23 cellular contexts compared by ENCODE assay signal in genomic region chr11:128313931-128314330, GRCh38.
A peak's percentile ranks its signal among the peaks of the same experiment; 100 is the strongest.
DNase-seq lines count a peak whose midpoint lies in the region; ATAC-seq, FAIRE-seq and TF ChIP-seq lines count a peak whose summit lies in the region.
"Had no signal": no experiment of that assay in that cellular context is flagged by ENCODE, and none has a peak within 500 bp of the region (broad histone marks: within the 10 kb centered on the region; RNA-seq: fewer than 3 reads in every experiment).

No MANE protein-coding gene starts in this region.

- peaks cover 79% of the 10 kb centered on the region for H3K4me1 Mint-ChIP-seq in activated CD4-positive, alpha-beta memory T cell treated with anti-CD3 and anti-CD28 coated beads for 36 hours (ENCODE audit: low read depth)
- peaks cover 64% of the 10 kb centered on the region for H3K4me1 Mint-ChIP-seq in activated CD4-positive, alpha-beta memory T cell treated with anti-CD3 and anti-CD28 coated beads, Interleukin-2, amount 10 ng/mL, durations not matched to agents 7 days and 5 days
- H3K4me1 Mint-ChIP-seq in CD4-positive, alpha-beta T cell (ENCODE audit: low read depth), result peaks cover 91% of the 10 kb centered on the region
- peaks cover 77 to 85% (median 78%) of the 10 kb centered on the region in 3 donors for H3K4me1 Mint-ChIP-seq in T-cell
- H3K4me1 Mint-ChIP-seq: GM23338 had no signal

- TF ChIP-seq POLR2A in esophagus muscularis mucosa (IDR thresholded peaks at IDR 0.05; ENCODE audit: low read depth) (no peak), HepG2 (IDR thresholded peaks at IDR 0.05; ENCODE audit: insufficient read depth in 1 of 2, low read depth in 2 of 2, low read length in 2 of 2) (no peak)

- intact Hi-C loops in activated CD4-positive, alpha-beta memory T cell treated with anti-CD3 and anti-CD28 coated beads for 36 hours (cut with micrococcal nuclease), result no loop called here
- intact Hi-C loops in CD4-positive, alpha-beta T cell (cut with DNase I, micrococcal nuclease), result no loop called here
- intact Hi-C loops in esophagus muscularis mucosa (cut with DNase I) (no loop called here), HepG2 (cut with micrococcal nuclease; ENCODE audit: unreplicated experiment) (no loop called here)

- CTCF ChIA-PET in activated CD4-positive, alpha-beta memory T cell treated with anti-CD3 and anti-CD28 coated beads for 36 hours (lab: Charles Lee), result no interaction called here
- CTCF ChIA-PET in activated CD4-positive, alpha-beta memory T cell treated with anti-CD3 and anti-CD28 coated beads, Interleukin-2, amount 10 ng/mL, durations not matched to agents 7 days and 5 days (lab: Charles Lee), result no interaction called here
- CTCF ChIA-PET in CD4-positive, alpha-beta T cell (lab: Charles Lee), result no interaction called here
- CTCF ChIA-PET in T-cell (lab: Charles Lee) (no interaction called here), HepG2 (lab: Yijun Ruan, JAX; ENCODE audit: low intra/inter-chr PET ratio, low total read pairs) (no interaction called here)

- H2AFZ ChIP-seq in neuronal stem cell (ENCODE audit: low read length) (no peak overlapping the region), HepG2 (ENCODE audit: low read length) (no peak overlapping the region)
- H2AFZ ChIP-seq: GM23338 had no signal

- H3K4me3 ChIP-seq in esophagus muscularis mucosa (no peak overlapping the region), neuronal stem cell (ENCODE audit: low read length in 2 of 2) (no peak overlapping the region), HepG2 (replicated peaks in 1 of 3; ENCODE audit: insufficient read depth in 1 of 3, low read depth in 2 of 3, low read length in 3 of 3) (no peak overlapping the region)
- H3K4me3 ChIP-seq: GM12878, GM23338 had no signal

- H3K36me3 Mint-ChIP-seq in activated CD4-positive, alpha-beta memory T cell treated with anti-CD3 and anti-CD28 coated beads for 36 hours, result peaks cover 51% of the 10 kb centered on the region
- H3K36me3 Mint-ChIP-seq in activated CD4-positive, alpha-beta memory T cell treated with anti-CD3 and anti-CD28 coated beads, Interleukin-2, amount 10 ng/mL, durations not matched to agents 7 days and 5 days (ENCODE audit: low read depth), result peaks cover 65% of the 10 kb centered on the region
- H3K36me3 Mint-ChIP-seq in CD4-positive, alpha-beta T cell (ENCODE audit: low read depth), result peaks cover 71% of the 10 kb centered on the region
- H3K36me3 Mint-ChIP-seq in T-cell, result peaks cover 27% of the 10 kb centered on the region

- 100% methylated on average over 1 of the region's 1 CpG for WGBS in esophagus muscularis mucosa
- WGBS in neuronal stem cell (ENCODE audit: extremely low coverage in 2 of 2, insufficient read length in 2 of 2, insufficient replicate concordance in 1 of 2), 2 donors, result no CpG with 5 or more reads among the region's 1 CpG
- WGBS in HepG2 (ENCODE audit: low lambda C conversion rate), result 13% methylated on average over 1 of the region's 1 CpG

- H3K4me1 ChIP-seq in esophagus muscularis mucosa, result no peaks in the 10 kb centered on the region
- H3K4me1 ChIP-seq in neuronal stem cell (ENCODE audit: control insufficient read depth in 2 of 2, insufficient read depth in 1 of 2, low read depth in 1 of 2, low read length in 2 of 2), result no peaks in the 10 kb centered on the region
- H3K4me1 ChIP-seq in HepG2 (ENCODE audit: insufficient read depth, low read length), result no peaks in the 10 kb centered on the region
- H3K4me1 ChIP-seq: BE2C had no signal

- no peak overlapping the region for H3K14ac ChIP-seq in neuronal stem cell (ENCODE audit: low read length)

- no peak for ATAC-seq in CD4-positive, alpha-beta T cell (ENCODE audit: poor library complexity)
- ATAC-seq in T-cell (replicated peaks in 1 of 4), result no peak
- ATAC-seq in HepG2, result no peak
- ATAC-seq: GM12878, GM23338 had no signal

- H3K23ac ChIP-seq in neuronal stem cell (ENCODE audit: low read depth, low read length, poor library complexity), result no peak overlapping the region

- no peak overlapping the region for H2AK5ac ChIP-seq in neuronal stem cell (ENCODE audit: low read depth, low read length)

- in situ Hi-C loops in HepG2 (cut with HindIII; ENCODE audit: extremely low pct_ligation_motif_present, low pct_unique_long_range_greater_than_20kb), result no loop called here

- no peaks in the 10 kb centered on the region for H3K36me3 ChIP-seq in esophagus muscularis mucosa
- H3K36me3 ChIP-seq in neuronal stem cell (replicated peaks in 1 of 2; ENCODE audit: control insufficient read depth in 2 of 2, insufficient read depth in 2 of 2, low read length in 2 of 2), result no peaks in the 10 kb centered on the region
- H3K36me3 ChIP-seq in HepG2 (replicated peaks in 1 of 2; ENCODE audit: control insufficient read depth in 1 of 2, insufficient read depth in 2 of 2, low read length in 2 of 2), result no peaks in the 10 kb centered on the region
- H3K36me3 ChIP-seq: BE2C had no signal

- TF ChIP-seq EP300 in esophagus muscularis mucosa (IDR thresholded peaks at IDR 0.05) (no peak), HepG2 (IDR thresholded peaks at IDR 0.05; ENCODE audit: low read depth in 2 of 2, low read length in 2 of 2) (no peak), HepG2 (CRISPR knock-in tag; IDR thresholded peaks at IDR 0.05; ENCODE audit: borderline replicate concordance) (no peak)

- no peak overlapping the region for H2BK15ac ChIP-seq in neuronal stem cell (ENCODE audit: low read length)

- TF ChIP-seq RAD21 in HepG2 (CRISPR knock-in tag; IDR thresholded peaks at IDR 0.05), result no peak

- no peaks in the 10 kb centered on the region for H3K79me2 ChIP-seq in HepG2 (ENCODE audit: insufficient read depth, low read length)

- H4K8ac ChIP-seq in neuronal stem cell (ENCODE audit: low read depth, low read length), result no peak overlapping the region

- H3K4ac ChIP-seq in neuronal stem cell (ENCODE audit: low read length), result no peak overlapping the region

- no peaks in the 10 kb centered on the region for H4K20me1 ChIP-seq in HepG2 (ENCODE audit: insufficient read depth, low read length)

- H3K27me3 ChIP-seq in CD4-positive, alpha-beta T cell (ENCODE audit: control insufficient read depth, insufficient read depth, low read length), result no peaks in the 10 kb centered on the region
- H3K27me3 ChIP-seq in esophagus muscularis mucosa, result no peaks in the 10 kb centered on the region
- H3K27me3 ChIP-seq in neuronal stem cell (ENCODE audit: control insufficient read depth in 3 of 3, insufficient read depth in 3 of 3, low read depth in 1 of 3, low read length in 3 of 3), result no peaks in the 10 kb centered on the region
- H3K27me3 ChIP-seq in HepG2 (ENCODE audit: control insufficient read depth in 1 of 2, insufficient read depth in 2 of 2, low read length in 2 of 2), result peaks cover 0 to 1% of the 10 kb centered on the region in 2 experiments; a peak in 2 of 5 replicates
- H3K27me3 ChIP-seq: BE2C had no signal

- no peaks in the 10 kb centered on the region for H3K27me3 Mint-ChIP-seq in activated CD4-positive, alpha-beta memory T cell treated with anti-CD3 and anti-CD28 coated beads for 36 hours
- H3K27me3 Mint-ChIP-seq in activated CD4-positive, alpha-beta memory T cell treated with anti-CD3 and anti-CD28 coated beads, Interleukin-2, amount 10 ng/mL, durations not matched to agents 7 days and 5 days, result no peaks in the 10 kb centered on the region
- H3K27me3 Mint-ChIP-seq in CD4-positive, alpha-beta T cell, result no peaks in the 10 kb centered on the region
- no peaks in the 10 kb centered on the region for H3K27me3 Mint-ChIP-seq in T-cell
- H3K27me3 Mint-ChIP-seq: CD4-positive, CD25-positive, alpha-beta regulatory T cell had no signal

- H2BK5ac ChIP-seq in neuronal stem cell (ENCODE audit: low read length), result no peak overlapping the region

- no peak for FAIRE-seq in HepG2 (lab: Jason Lieb, UNC)
- FAIRE-seq: A204.1, GM12878 had no signal

- H3K9ac ChIP-seq in neuronal stem cell (ENCODE audit: low read depth, low read length, poor library complexity) (no peak overlapping the region), HepG2 (ENCODE audit: insufficient read depth, low read depth, low read length) (no peak overlapping the region)

- peak overlapping the region; percentile 69 for H3K27ac Mint-ChIP-seq in activated CD4-positive, alpha-beta memory T cell treated with anti-CD3 and anti-CD28 coated beads for 36 hours
- H3K27ac Mint-ChIP-seq in activated CD4-positive, alpha-beta memory T cell treated with anti-CD3 and anti-CD28 coated beads, Interleukin-2, amount 10 ng/mL, durations not matched to agents 7 days and 5 days, result no peak overlapping the region
- peak overlapping the region; percentile 37 for H3K27ac Mint-ChIP-seq in CD4-positive, alpha-beta T cell
- peak overlapping the region; percentile 64 to 81 for H3K27ac Mint-ChIP-seq in T-cell
- H3K27ac Mint-ChIP-seq: GM23338 had no signal

- no peak overlapping the region for H3K27ac ChIP-seq in CD4-positive, alpha-beta T cell (ENCODE audit: low read depth, low read length)
- H3K27ac ChIP-seq in esophagus muscularis mucosa (replicated peaks in 1 of 4) (no peak overlapping the region), neuronal stem cell (replicated peaks; ENCODE audit: low read length) (no peak overlapping the region), HepG2 (ENCODE audit: extremely low read length, insufficient read depth, low read length) (no peak overlapping the region)
- H3K27ac ChIP-seq: HL-60 had no signal

- no TSS peak for BruUV-seq in HepG2 (replicated peaks; lab: Mats Ljungman, UMichigan)

- H3K79me1 ChIP-seq in neuronal stem cell (ENCODE audit: low read depth, low read length), result no peaks in the 10 kb centered on the region

- H2BK12ac ChIP-seq in neuronal stem cell (ENCODE audit: low read length), result no peak overlapping the region

- H2BK120ac ChIP-seq in neuronal stem cell (ENCODE audit: low read depth, low read length), result no peak overlapping the region

- POLR2A ChIA-PET in activated CD4-positive, alpha-beta memory T cell treated with anti-CD3 and anti-CD28 coated beads for 36 hours (lab: Charles Lee), result interaction anchor here (1.1 to 1.5 kb wide), 2 partner anchors 9 to 10 kb away, joined by 3 read pairs; no protein-coding TSS in a partner anchor
- POLR2A ChIA-PET in activated CD4-positive, alpha-beta memory T cell treated with anti-CD3 and anti-CD28 coated beads, Interleukin-2, amount 10 ng/mL, durations not matched to agents 7 days and 5 days (lab: Charles Lee), result interaction anchor here (1.0 to 1.2 kb wide), 2 partner anchors 19 to 165 kb away, joined by 3 to 4 read pairs; no protein-coding TSS in a partner anchor
- POLR2A ChIA-PET in CD4-positive, alpha-beta T cell (lab: Charles Lee), result interaction anchor here (3.0 kb wide), 1 partner anchor 9 kb away, joined by 9 read pairs; no protein-coding TSS in a partner anchor
- POLR2A ChIA-PET in T-cell (lab: Charles Lee) (no interaction called here), HepG2 (lab: Yijun Ruan, JAX) (no interaction called here)

- peaks cover 43% of the 10 kb centered on the region for H3K9me3 Mint-ChIP-seq in activated CD4-positive, alpha-beta memory T cell treated with anti-CD3 and anti-CD28 coated beads for 36 hours
- peaks cover 47% of the 10 kb centered on the region for H3K9me3 Mint-ChIP-seq in activated CD4-positive, alpha-beta memory T cell treated with anti-CD3 and anti-CD28 coated beads, Interleukin-2, amount 10 ng/mL, durations not matched to agents 7 days and 5 days
- H3K9me3 Mint-ChIP-seq in CD4-positive, alpha-beta T cell, result peaks cover 10% of the 10 kb centered on the region
- H3K9me3 Mint-ChIP-seq in T-cell, result peaks cover 15 to 22% (median 18%) of the 10 kb centered on the region in 3 donors

- H4K91ac ChIP-seq in neuronal stem cell (ENCODE audit: low read depth, low read length, poor library complexity), result no peak overlapping the region

- no peak overlapping the region for H3K4me3 Mint-ChIP-seq in activated CD4-positive, alpha-beta memory T cell treated with anti-CD3 and anti-CD28 coated beads for 36 hours
- H3K4me3 Mint-ChIP-seq in activated CD4-positive, alpha-beta memory T cell treated with anti-CD3 and anti-CD28 coated beads, Interleukin-2, amount 10 ng/mL, durations not matched to agents 7 days and 5 days, result no peak overlapping the region
- H3K4me3 Mint-ChIP-seq in CD4-positive, alpha-beta T cell, result no peak overlapping the region
- H3K4me3 Mint-ChIP-seq in T-cell, result peak overlapping the region in 1 of 3 donors; percentile 9
- H3K4me3 Mint-ChIP-seq: CD4-positive, CD25-positive, alpha-beta regulatory T cell; GM23338 had no signal

- TF ChIP-seq CTCF in CD4-positive, alpha-beta T cell (IDR thresholded peaks at IDR 0.05), result no peak
- TF ChIP-seq CTCF in esophagus muscularis mucosa (IDR thresholded peaks at IDR 0.05) (no peak), HepG2 (CRISPR knock-in tag; IDR thresholded peaks at IDR 0.05) (no peak)

- no peak overlapping the region for H3K4me2 ChIP-seq in neuronal stem cell (ENCODE audit: insufficient read depth, low read length, poor library complexity, severe bottlenecking)
- no peak overlapping the region for H3K4me2 ChIP-seq in HepG2 (ENCODE audit: low read depth, low read length)
- H3K4me2 ChIP-seq: GM23338 had no signal

- DNase-seq in activated CD4-positive, alpha-beta memory T cell treated with anti-CD3 and anti-CD28 coated beads for 36 hours, result no peak
- no peak for DNase-seq in activated CD4-positive, alpha-beta memory T cell treated with anti-CD3 and anti-CD28 coated beads, Interleukin-2, amount 10 ng/mL, durations not matched to agents 7 days and 5 days
- no peak for DNase-seq in CD4-positive, alpha-beta T cell
- DNase-seq in T-cell (no peak), esophagus muscularis mucosa (ENCODE audit: extremely low spot score) (peak; percentile 5), neuronal stem cell (ENCODE audit: low spot score) (no peak), HepG2 (ENCODE audit: low spot score) (no peak), NCI-H2081 treated with DMSO at 0.1 percent for 48 hours (lab: John Stamatoyannopoulos, UW) (no peak)
- DNase-seq: BE2C; CD4-positive, CD25-positive, alpha-beta regulatory T cell; DMS53; EL; HCEC 1CT; IMR-90; NCI-H1417; NCI-H187; NCI-H226; NCI-H524; NCI-H82 had no signal

- peaks cover 27% of the 10 kb centered on the region for H3K9me3 ChIP-seq in CD4-positive, alpha-beta T cell (ENCODE audit: control insufficient read depth, low read length)
- H3K9me3 ChIP-seq in esophagus muscularis mucosa, result peaks cover 0 to 6% (median 0%) of the 10 kb centered on the region in 4 donors
- peaks cover 2 to 11% of the 10 kb centered on the region in 2 donors for H3K9me3 ChIP-seq in neuronal stem cell (replicated peaks in 1 of 2; ENCODE audit: control insufficient read depth in 2 of 2, insufficient read depth in 1 of 2, low read depth in 1 of 2, low read length in 2 of 2)
- peaks cover 9% of the 10 kb centered on the region; the same call in 1 of the 2 replicates for H3K9me3 ChIP-seq in HepG2 (ENCODE audit: low read length)
- H3K9me3 ChIP-seq: BE2C had no signal

- no peak overlapping the region for H3K18ac ChIP-seq in neuronal stem cell (ENCODE audit: low read length)

Comparison
In these comparisons a context has a peak if more than half of its experiments do, and no peak if none do; other contexts are left out.
1. POLR2A ChIA-PET loops: an anchor here in activated CD4-positive, alpha-beta memory T cell treated with anti-CD3 and anti-CD28 coated beads for 36 hours (1.1 to 1.5 kb wide), activated CD4-positive, alpha-beta memory T cell treated with anti-CD3 and anti-CD28 coated beads, Interleukin-2, amount 10 ng/mL, durations not matched to agents 7 days and 5 days (1.0 to 1.2 kb wide) and CD4-positive, alpha-beta T cell (3.0 kb wide); none called in T-cell and HepG2.